ENCODE assay signal across 8 cellular contexts in genomic region chr2:240567872-240568677, GRCh38. TPM values are rescaled to one million over a fixed set of nuclear protein-coding genes. Genes with fewer than 3 reads are reported as not detected.
DNase-seq lines count a peak whose midpoint lies in the region; ATAC-seq lines count a peak whose summit lies in the region.

RNPEPL1 (plus strand) TSS chr2:240568484; CDS start chr2:240568587, 103 bp downstream.

- peaks cover 74% of the 10 kb centered on the region for H3K4me1 ChIP-seq in effector memory CD4-positive, alpha-beta T cell (ENCODE audit: control insufficient read depth, insufficient read depth, low read length, poor library complexity, severe bottlenecking)

- no peaks in the 10 kb centered on the region for H3K27me3 Mint-ChIP-seq in stimulated activated naive CD8-positive, alpha-beta T cell treated with anti-CD3 and anti-CD28 coated beads, Interleukin-15, Interleukin-2, amounts not matched to agents 100 ng/mL and 50 ng/mL, for 24 hours

- peaks cover 13% of the 10 kb centered on the region for H3K36me3 Mint-ChIP-seq in stimulated activated naive CD8-positive, alpha-beta T cell treated with anti-CD3 and anti-CD28 coated beads, Interleukin-15, Interleukin-2, amounts not matched to agents 100 ng/mL and 50 ng/mL, for 24 hours (ENCODE audit: low read depth)

- H3K9me3 Mint-ChIP-seq in stimulated activated naive CD8-positive, alpha-beta T cell treated with anti-CD3 and anti-CD28 coated beads, Interleukin-15, Interleukin-2, amounts not matched to agents 100 ng/mL and 50 ng/mL, for 24 hours: no peaks in the 10 kb centered on the region

- peak; percentile 26 for ATAC-seq in GM21825 (IDR thresholded peaks at IDR 0.05; ENCODE audit: unreplicated experiment)
- ATAC-seq in GM21447 (IDR thresholded peaks at IDR 0.05; ENCODE audit: unreplicated experiment): no peak

- H3K4me1 Mint-ChIP-seq in stimulated activated naive CD8-positive, alpha-beta T cell treated with anti-CD3 and anti-CD28 coated beads, Interleukin-15, Interleukin-2, amounts not matched to agents 100 ng/mL and 50 ng/mL, for 24 hours (ENCODE audit: low read depth): peaks cover 64% of the 10 kb centered on the region

- H3K4me3 ChIP-seq in effector memory CD4-positive, alpha-beta T cell (ENCODE audit: insufficient read depth, low read depth, low read length, poor library complexity, severe bottlenecking): peak within 1 kb of the TSS; percentile 77

- peak within 1 kb of the TSS; percentile 96 for H3K4me3 Mint-ChIP-seq in stimulated activated naive CD8-positive, alpha-beta T cell treated with anti-CD3 and anti-CD28 coated beads, Interleukin-15, Interleukin-2, amounts not matched to agents 100 ng/mL and 50 ng/mL, for 24 hours

- peaks cover 18% of the 10 kb centered on the region for H3K36me3 ChIP-seq in effector memory CD4-positive, alpha-beta T cell (ENCODE audit: control insufficient read depth, insufficient read depth, low read length)

- peak within 1 kb of the TSS; percentile 95 for H3K27ac Mint-ChIP-seq in stimulated activated naive CD8-positive, alpha-beta T cell treated with anti-CD3 and anti-CD28 coated beads, Interleukin-15, Interleukin-2, amounts not matched to agents 100 ng/mL and 50 ng/mL, for 24 hours

- H3K27me3 ChIP-seq in effector memory CD4-positive, alpha-beta T cell (replicated peaks; ENCODE audit: control insufficient read depth, insufficient read depth, low read length, poor library complexity, severe bottlenecking): no peaks in the 10 kb centered on the region

- no peaks in the 10 kb centered on the region for H3K9me3 ChIP-seq in effector memory CD4-positive, alpha-beta T cell (ENCODE audit: control insufficient read depth, low read length)

- DNase-seq in EH (ENCODE audit: low read depth): peak; percentile 46
- peak; percentile 32 for DNase-seq in NCI-H1105 treated with DMSO at 0.1 percent for 48 hours (lab: John Stamatoyannopoulos, UW)
- DNase-seq in activated CD4-positive, alpha-beta T cell treated with anti-CD3 and anti-CD28 coated beads, Interleukin-2, amount 50 U/mL, for 1 hour: peak; percentile 55
- peak; percentile 38 to 45 (median 42) for DNase-seq in effector memory CD4-positive, alpha-beta T cell
- DNase-seq in lung microvascular endothelial cell (ENCODE audit: low read depth in 2 of 2): peak; percentile 33 to 53

- H3K27ac ChIP-seq in effector memory CD4-positive, alpha-beta T cell (ENCODE audit: insufficient read depth, low read length, poor library complexity, severe bottlenecking): peak within 1 kb of the TSS; percentile 95

RNA-seq across cellular contexts. Expression of gene RNPEPL1, which starts in this region (rescaled TPM):
- 16.6 and 19.8 TPM in 2 replicates for total RNA-seq in lung microvascular endothelial cell
